Comparison of ENCODE assay signal across 8 cellular contexts in genomic region chr3:172153335-172153861, GRCh38.
A peak's percentile ranks its signal among the peaks of the same experiment; 100 is the strongest.
DNase-seq lines count a peak whose midpoint lies in the region; ATAC-seq lines count a peak whose summit lies in the region.

No MANE protein-coding gene starts in this region.

- H3K4me3 Mint-ChIP-seq in activated CD8-positive, alpha-beta T cell treated with anti-CD3 and anti-CD28 coated beads, Interleukin-2, amount 10 ng/mL, durations not matched to agents 7 days and 5 days = peak overlapping the region; percentile 15

- H3K27me3 Mint-ChIP-seq in activated CD8-positive, alpha-beta T cell treated with anti-CD3 and anti-CD28 coated beads, Interleukin-2, amount 10 ng/mL, durations not matched to agents 7 days and 5 days (ENCODE audit: low read depth) = no peaks in the 10 kb centered on the region

- H3K9me3 ChIP-seq in HUES64 (ENCODE audit: insufficient read depth, low read depth, low read length) (no peaks in the 10 kb centered on the region), mucosa of stomach (ENCODE audit: control insufficient read depth, low read length) (no peaks in the 10 kb centered on the region)

- peak overlapping the region; percentile 11 for H3K27ac Mint-ChIP-seq in activated CD8-positive, alpha-beta T cell treated with anti-CD3 and anti-CD28 coated beads, Interleukin-2, amount 10 ng/mL, durations not matched to agents 7 days and 5 days

- H3K4me1 ChIP-seq in HUES64 (ENCODE audit: insufficient read depth, low read length) = peaks cover 83% of the 10 kb centered on the region
- H3K4me1 ChIP-seq in mucosa of stomach (ENCODE audit: control insufficient read depth, insufficient read depth, low read length) = peaks cover 58% of the 10 kb centered on the region

- H3K4me3 ChIP-seq in HUES64 (ENCODE audit: low read length) (no peak overlapping the region), mucosa of stomach (ENCODE audit: low read length) (no peak overlapping the region)

- no peaks in the 10 kb centered on the region for H3K9me3 Mint-ChIP-seq in activated CD8-positive, alpha-beta T cell treated with anti-CD3 and anti-CD28 coated beads, Interleukin-2, amount 10 ng/mL, durations not matched to agents 7 days and 5 days (ENCODE audit: insufficient read depth)

- H3K36me3 Mint-ChIP-seq in activated CD8-positive, alpha-beta T cell treated with anti-CD3 and anti-CD28 coated beads, Interleukin-2, amount 10 ng/mL, durations not matched to agents 7 days and 5 days (ENCODE audit: low read depth) = peaks cover 2% of the 10 kb centered on the region

- WGBS in HUES64 = 69% methylated on average over 8 of the region's 8 CpGs

- peak overlapping the region; percentile 38 for H3K27ac ChIP-seq in HUES64 (ENCODE audit: low read depth, low read length)

- no peak overlapping the region for H3K9ac ChIP-seq in HUES64 (ENCODE audit: low read depth, low read length)
- H3K9ac ChIP-seq in mucosa of stomach (ENCODE audit: low read length) = peak overlapping the region; percentile 54

- no peaks in the 10 kb centered on the region for H3K36me3 ChIP-seq in HUES64 (ENCODE audit: insufficient read depth, low read length)
- no peaks in the 10 kb centered on the region for H3K36me3 ChIP-seq in mucosa of stomach (ENCODE audit: control insufficient read depth, insufficient read depth, low read length)

- POLR2A ChIA-PET in activated CD8-positive, alpha-beta T cell treated with anti-CD3 and anti-CD28 coated beads, Interleukin-2, amount 10 ng/mL, durations not matched to agents 7 days and 5 days (lab: Charles Lee) = interaction anchor here (0.7 kb wide), 1 partner anchor 541 kb away, joined by 3 read pairs; no protein-coding TSS in a partner anchor

- peaks cover 25% of the 10 kb centered on the region for H3K4me1 Mint-ChIP-seq in activated CD8-positive, alpha-beta T cell treated with anti-CD3 and anti-CD28 coated beads, Interleukin-2, amount 10 ng/mL, durations not matched to agents 7 days and 5 days (ENCODE audit: low read depth)

- peak; percentile 52 for DNase-seq in activated CD8-positive, alpha-beta T cell treated with anti-CD3 and anti-CD28 coated beads, Interleukin-2, amount 10 ng/mL, durations not matched to agents 7 days and 5 days
- peak; percentile 60 for DNase-seq in epidermal melanocyte (ENCODE audit: insufficient read length, low spot score)
- peak; percentile 34 for DNase-seq in stimulated activated naive CD4-positive, alpha-beta T cell treated with Interleukin-2 at 50 U/mL for 16 hours (lab: John Stamatoyannopoulos, UW)
- DNase-seq in DMS114 treated with DMSO at 0.1 percent for 48 hours (lab: John Stamatoyannopoulos, UW; ENCODE audit: unreplicated experiment) = no peak

- ATAC-seq in GM19328 (IDR thresholded peaks at IDR 0.05; ENCODE audit: unreplicated experiment) (peak; percentile 63), HG02763 (IDR thresholded peaks at IDR 0.05; ENCODE audit: unreplicated experiment) (no peak)
- ATAC-seq in activated CD8-positive, alpha-beta T cell treated with anti-CD3 and anti-CD28 coated beads, Interleukin-2, amount 10 ng/mL, durations not matched to agents 7 days and 5 days = peak; percentile 94

- no peaks in the 10 kb centered on the region for H3K27me3 ChIP-seq in HUES64 (ENCODE audit: insufficient read depth, low read length)
- no peaks in the 10 kb centered on the region for H3K27me3 ChIP-seq in mucosa of stomach (ENCODE audit: control insufficient read depth, insufficient read depth, low read length)

- CTCF ChIA-PET in activated CD8-positive, alpha-beta T cell treated with anti-CD3 and anti-CD28 coated beads, Interleukin-2, amount 10 ng/mL, durations not matched to agents 7 days and 5 days (lab: Charles Lee) = no interaction called here
